ENCODE assay signal across 19 cellular contexts in genomic region chr19:41371541-41371940, GRCh38.
"Had no signal": no experiment of that assay in that cellular context is flagged by ENCODE, and none has a peak within 500 bp of the region (broad histone marks: within the 10 kb centered on the region; RNA-seq: fewer than 3 reads in every experiment).

No MANE protein-coding gene starts in this region.

- H3K9me3 Mint-ChIP-seq: natural killer cell; stimulated activated naive B cell treated with anti-CD40 and anti-IgM and Interleukin-4, amounts not matched to agents 10 μg/mL and 1 μg/mL and 100 μg/mL, for 72 hours; stimulated activated naive CD8-positive, alpha-beta T cell treated with anti-CD3 and anti-CD28 coated beads, Interleukin-15, amount 100 ng/mL, for 72 hours had no signal

- H3K9me3 ChIP-seq: esophagus muscularis mucosa, gastrocnemius medialis, prostate gland, right lobe of liver, testis, tibial nerve had no signal

- H3K4me1 ChIP-seq: prostate gland had no signal

- H3K27me3 Mint-ChIP-seq: stimulated activated naive B cell treated with anti-CD40 and anti-IgM and Interleukin-4, amounts not matched to agents 10 μg/mL and 1 μg/mL and 100 μg/mL, for 72 hours; stimulated activated naive CD8-positive, alpha-beta T cell treated with anti-CD3 and anti-CD28 coated beads, Interleukin-15, amount 100 ng/mL, for 72 hours had no signal

- H3K4me3 ChIP-seq: coronary artery, dorsolateral prefrontal cortex, esophagus muscularis mucosa, gastrocnemius medialis, prostate gland, right lobe of liver, testis, tibial nerve had no signal

- H3K4me3 Mint-ChIP-seq: natural killer cell; stimulated activated naive B cell treated with anti-CD40 and anti-IgM and Interleukin-4, amounts not matched to agents 10 μg/mL and 1 μg/mL and 100 μg/mL, for 72 hours; stimulated activated naive CD8-positive, alpha-beta T cell treated with anti-CD3 and anti-CD28 coated beads, Interleukin-15, amount 100 ng/mL, for 72 hours had no signal

- H3K36me3 Mint-ChIP-seq: natural killer cell had no signal

- H3K27ac Mint-ChIP-seq: natural killer cell; stimulated activated naive B cell treated with anti-CD40 and anti-IgM and Interleukin-4, amounts not matched to agents 10 μg/mL and 1 μg/mL and 100 μg/mL, for 72 hours had no signal

- H3K27me3 ChIP-seq: esophagus muscularis mucosa, right lobe of liver, testis, tibial nerve had no signal

- DNase-seq: dorsolateral prefrontal cortex; effector memory CD4-positive, alpha-beta T cell; gastrocnemius medialis; islet precursor cell; mammary epithelial cell; natural killer cell; right lobe of liver; stimulated activated CD4-positive, alpha-beta T cell treated with anti-CD3 and anti-CD28 coated beads, Interleukin-4, amount 100 ng/mL, for 1 hour; stimulated activated CD8-positive, alpha-beta memory T cell treated with anti-CD3 and anti-CD28 coated beads, Interleukin-4, amount 100 ng/mL, for 48 hours; stimulated activated naive B cell treated with anti-CD40 and anti-IgM and Interleukin-4, amounts not matched to agents 10 μg/mL and 1 μg/mL and 100 μg/mL, for 72 hours; stimulated activated naive CD8-positive, alpha-beta T cell treated with anti-CD3 and anti-CD28 coated beads, Interleukin-15, amount 100 ng/mL, for 72 hours; testis had no signal

- H3K27ac ChIP-seq: coronary artery, dorsolateral prefrontal cortex, epithelial cell of prostate, esophagus muscularis mucosa, gastrocnemius medialis, parathyroid adenoma, prostate gland, right lobe of liver, testis, tibial nerve had no signal

- H3K36me3 ChIP-seq: gastrocnemius medialis, prostate gland, right lobe of liver, tibial nerve had no signal

- ATAC-seq: gastrocnemius medialis; left lobe of liver; natural killer cell; right lobe of liver; stimulated activated naive B cell treated with anti-CD40 and anti-IgM and Interleukin-4, amounts not matched to agents 10 μg/mL and 1 μg/mL and 100 μg/mL, for 72 hours; stimulated activated naive CD8-positive, alpha-beta T cell treated with anti-CD3 and anti-CD28 coated beads, Interleukin-15, amount 100 ng/mL, for 72 hours had no signal
